29 cellular contexts compared by ENCODE assay signal in genomic region chr4:20805716-20806115, GRCh38.
"Had no signal": no experiment of that assay in that cellular context is flagged by ENCODE, and none has a peak within 500 bp of the region (broad histone marks: within the 10 kb centered on the region; RNA-seq: fewer than 3 reads in every experiment).

No MANE protein-coding gene starts in this region.

- ATAC-seq: activated CD8-positive, alpha-beta T cell treated with anti-CD3 and anti-CD28 coated beads for 36 hours; activated T-cell treated with anti-CD3 and anti-CD28 coated beads, Interleukin-2, amount 50 U/mL, for 72 hours; activated T-helper 17 cell treated with anti-CD3 and anti-CD28 coated beads, Interleukin-2, amount 50 U/mL, for 72 hours had no signal

- FAIRE-seq: TTC549 had no signal

- H3K9me3 ChIP-seq: MG63, SJSA1, SK-N-SH had no signal

- H3K4me2 ChIP-seq: SK-N-SH had no signal

- H3K4me1 ChIP-seq: SJSA1 had no signal

- H3K4me3 ChIP-seq: MG63, SJSA1 had no signal

- H3K27me3 ChIP-seq: MG63, SJSA1 had no signal

- DNase-seq: activated CD4-positive, alpha-beta T cell treated with anti-CD3 and anti-CD28 coated beads, Interleukin-2, amount 10 ng/mL, durations not matched to agents 24 days and 14 days; activated CD4-positive, alpha-beta T cell treated with anti-CD3 and anti-CD28 coated beads, Interleukin-2, amount 50 U/mL, for 4 hours; activated CD8-positive, alpha-beta T cell treated with anti-CD3 and anti-CD28 coated beads for 36 hours; activated effector memory CD4-positive, alpha-beta T cell treated with anti-CD3 and anti-CD28 coated beads, Interleukin-2, amount 50 U/mL, for 16 hours; activated naive CD4-positive, alpha-beta T cell; activated naive CD4-positive, alpha-beta T cell treated with anti-CD3 and anti-CD28 coated beads, Interleukin-2, amount 50 U/mL, for 16 hours; activated naive CD8-positive, alpha-beta T cell treated with anti-CD3 and anti-CD28 coated beads for 36 hours; activated T-cell treated with anti-CD3 and anti-CD28 coated beads, Interleukin-2, amount 50 U/mL, for 1 hour; activated T-cell treated with anti-CD3 and anti-CD28 coated beads, Interleukin-2, amount 50 U/mL, for 72 hours; amniotic stem cell; aorta; caudate nucleus; Kasumi-1; KG1; MG63; NCI-H1048; NCI-H1105 treated with DMSO at 0.1 percent for 48 hours; NCI-H1436; NCI-H1694; NCI-H2029; NCI-H510A; NCI-H526; NCI-H748 treated with DMSO at 0.1 percent for 48 hours; NK-92 treated with Interleukin-12 subunit alpha and Interleukin-12 subunit beta, amount 100 ng/mL, for 24 hours; SHP77 treated with DMSO at 0.1 percent for 48 hours; SK-N-SH had no signal

- H3K27ac ChIP-seq: SJSA1 had no signal

- H3K36me3 ChIP-seq: MG63, SJSA1 had no signal

- H3K9ac ChIP-seq: SK-N-SH had no signal
